Comparison of ENCODE assay signal across 1 cellular context in the genomic region with DNA sequence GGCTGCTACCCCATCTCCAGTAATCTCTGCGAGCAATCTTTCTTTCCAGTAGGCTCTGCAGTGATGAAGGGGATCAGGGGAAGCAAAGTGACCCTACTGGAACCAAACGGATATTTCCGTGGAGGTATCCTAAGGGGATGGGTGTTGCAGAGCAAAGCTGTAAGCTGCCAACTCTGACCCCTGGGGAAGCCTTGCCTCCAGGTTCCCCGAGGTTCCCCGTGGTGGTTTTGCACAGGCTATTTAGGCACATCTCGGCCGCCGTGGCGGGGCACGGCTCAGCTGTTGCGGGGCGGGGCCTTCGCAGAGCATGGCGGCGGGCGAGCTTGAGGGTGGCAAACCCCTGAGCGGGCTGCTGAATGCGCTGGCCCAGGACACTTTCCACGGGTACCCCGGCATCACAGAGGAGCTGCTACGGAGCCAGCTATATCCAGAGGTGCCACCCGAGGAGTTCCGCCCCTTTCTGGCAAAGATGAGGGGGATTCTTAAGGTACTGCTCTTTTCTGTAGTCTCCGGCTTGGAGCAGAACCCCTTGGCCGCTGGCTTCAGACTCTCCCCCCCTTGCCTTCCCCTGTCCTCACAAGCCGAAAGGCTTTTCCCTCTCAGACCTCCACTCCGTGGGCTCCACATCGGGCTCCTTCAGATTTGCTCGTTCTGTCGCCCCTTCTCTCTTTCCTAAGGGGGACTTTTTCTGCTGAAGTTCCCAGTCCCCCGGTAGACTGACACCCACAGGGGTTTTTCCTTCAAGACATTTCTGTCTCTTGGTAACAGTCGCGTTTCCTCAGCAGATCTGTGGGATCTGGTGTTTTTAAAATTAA.
TF ChIP-seq lines count a peak whose summit lies in the region.

A gene (plus strand): TSS at position 303 of the 815 bp plus-strand sequence. CDS start 5 bp downstream, at position 308.

TF ChIP-seq in HepG2, 621 proteins besides CTCF, POLR2A, EP300 and RAD21 (continued from another document and continues in another):
- TF ChIP-seq, protein P1, sequence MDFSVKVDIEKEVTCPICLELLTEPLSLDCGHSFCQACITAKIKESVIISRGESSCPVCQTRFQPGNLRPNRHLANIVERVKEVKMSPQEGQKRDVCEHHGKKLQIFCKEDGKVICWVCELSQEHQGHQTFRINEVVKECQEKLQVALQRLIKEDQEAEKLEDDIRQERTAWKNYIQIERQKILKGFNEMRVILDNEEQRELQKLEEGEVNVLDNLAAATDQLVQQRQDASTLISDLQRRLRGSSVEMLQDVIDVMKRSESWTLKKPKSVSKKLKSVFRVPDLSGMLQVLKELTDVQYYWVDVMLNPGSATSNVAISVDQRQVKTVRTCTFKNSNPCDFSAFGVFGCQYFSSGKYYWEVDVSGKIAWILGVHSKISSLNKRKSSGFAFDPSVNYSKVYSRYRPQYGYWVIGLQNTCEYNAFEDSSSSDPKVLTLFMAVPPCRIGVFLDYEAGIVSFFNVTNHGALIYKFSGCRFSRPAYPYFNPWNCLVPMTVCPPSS (IDR thresholded peaks at IDR 0.05) = no peak
- peak; percentile 97 for TF ChIP-seq POGZ (CRISPR knock-in tag; IDR thresholded peaks at IDR 0.05)
- no peak for TF ChIP-seq NCOA1 (CRISPR knock-in tag; IDR thresholded peaks at IDR 0.05)
- peak; percentile 97 for TF ChIP-seq POLR2G (IDR thresholded peaks at IDR 0.05; ENCODE audit: low read depth, low read length)
- peak; percentile 73; the same call in 1 of the 2 replicates for TF ChIP-seq ARHGAP35 (CRISPR knock-in tag; IDR thresholded peaks at IDR 0.05; ENCODE audit: borderline replicate concordance)
- TF ChIP-seq, protein P2, sequence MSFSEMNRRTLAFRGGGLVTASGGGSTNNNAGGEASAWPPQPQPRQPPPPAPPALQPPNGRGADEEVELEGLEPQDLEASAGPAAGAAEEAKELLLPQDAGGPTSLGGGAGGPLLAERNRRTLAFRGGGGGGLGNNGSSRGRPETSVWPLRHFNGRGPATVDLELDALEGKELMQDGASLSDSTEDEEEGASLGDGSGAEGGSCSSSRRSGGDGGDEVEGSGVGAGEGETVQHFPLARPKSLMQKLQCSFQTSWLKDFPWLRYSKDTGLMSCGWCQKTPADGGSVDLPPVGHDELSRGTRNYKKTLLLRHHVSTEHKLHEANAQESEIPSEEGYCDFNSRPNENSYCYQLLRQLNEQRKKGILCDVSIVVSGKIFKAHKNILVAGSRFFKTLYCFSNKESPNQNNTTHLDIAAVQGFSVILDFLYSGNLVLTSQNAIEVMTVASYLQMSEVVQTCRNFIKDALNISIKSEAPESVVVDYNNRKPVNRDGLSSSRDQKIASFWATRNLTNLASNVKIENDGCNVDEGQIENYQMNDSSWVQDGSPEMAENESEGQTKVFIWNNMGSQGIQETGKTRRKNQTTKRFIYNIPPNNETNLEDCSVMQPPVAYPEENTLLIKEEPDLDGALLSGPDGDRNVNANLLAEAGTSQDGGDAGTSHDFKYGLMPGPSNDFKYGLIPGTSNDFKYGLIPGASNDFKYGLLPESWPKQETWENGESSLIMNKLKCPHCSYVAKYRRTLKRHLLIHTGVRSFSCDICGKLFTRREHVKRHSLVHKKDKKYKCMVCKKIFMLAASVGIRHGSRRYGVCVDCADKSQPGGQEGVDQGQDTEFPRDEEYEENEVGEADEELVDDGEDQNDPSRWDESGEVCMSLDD (CRISPR knock-in tag; IDR thresholded peaks at IDR 0.05; ENCODE audit: borderline replicate concordance) = no peak
- no peak for TF ChIP-seq CREB1 (IDR thresholded peaks at IDR 0.05)
- TF ChIP-seq CREB1 (CRISPR knock-in tag; IDR thresholded peaks at IDR 0.05) = no peak; the same call in 1 of the 2 replicates
- TF ChIP-seq, protein P3, sequence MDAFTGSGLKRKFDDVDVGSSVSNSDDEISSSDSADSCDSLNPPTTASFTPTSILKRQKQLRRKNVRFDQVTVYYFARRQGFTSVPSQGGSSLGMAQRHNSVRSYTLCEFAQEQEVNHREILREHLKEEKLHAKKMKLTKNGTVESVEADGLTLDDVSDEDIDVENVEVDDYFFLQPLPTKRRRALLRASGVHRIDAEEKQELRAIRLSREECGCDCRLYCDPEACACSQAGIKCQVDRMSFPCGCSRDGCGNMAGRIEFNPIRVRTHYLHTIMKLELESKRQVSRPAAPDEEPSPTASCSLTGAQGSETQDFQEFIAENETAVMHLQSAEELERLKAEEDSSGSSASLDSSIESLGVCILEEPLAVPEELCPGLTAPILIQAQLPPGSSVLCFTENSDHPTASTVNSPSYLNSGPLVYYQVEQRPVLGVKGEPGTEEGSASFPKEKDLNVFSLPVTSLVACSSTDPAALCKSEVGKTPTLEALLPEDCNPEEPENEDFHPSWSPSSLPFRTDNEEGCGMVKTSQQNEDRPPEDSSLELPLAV (CRISPR knock-in tag; conservative IDR thresholded peaks at IDR 0.05; ENCODE audit: low read depth) = no peak
- peak; percentile 90; the same call in 1 of the 2 replicates for TF ChIP-seq GLI4 (CRISPR knock-in tag; IDR thresholded peaks at IDR 0.05; ENCODE audit: borderline replicate concordance)
- peak; percentile 95; the same call in 1 of the 2 replicates for TF ChIP-seq ZNF788 (CRISPR knock-in tag; IDR thresholded peaks at IDR 0.05; ENCODE audit: borderline replicate concordance)
- TF ChIP-seq HNRNPL (IDR thresholded peaks at IDR 0.05; ENCODE audit: low read depth, low read length) = peak; percentile 81; the same call in 1 of the 2 replicates
- TF ChIP-seq RARA (CRISPR knock-in tag; IDR thresholded peaks at IDR 0.05) = peak; percentile 48; the same call in 1 of the 2 replicates
- TF ChIP-seq CCDC6 (CRISPR knock-in tag; IDR thresholded peaks at IDR 0.05) = peak; percentile 68; the same call in 1 of the 2 replicates
- TF ChIP-seq, protein P4, sequence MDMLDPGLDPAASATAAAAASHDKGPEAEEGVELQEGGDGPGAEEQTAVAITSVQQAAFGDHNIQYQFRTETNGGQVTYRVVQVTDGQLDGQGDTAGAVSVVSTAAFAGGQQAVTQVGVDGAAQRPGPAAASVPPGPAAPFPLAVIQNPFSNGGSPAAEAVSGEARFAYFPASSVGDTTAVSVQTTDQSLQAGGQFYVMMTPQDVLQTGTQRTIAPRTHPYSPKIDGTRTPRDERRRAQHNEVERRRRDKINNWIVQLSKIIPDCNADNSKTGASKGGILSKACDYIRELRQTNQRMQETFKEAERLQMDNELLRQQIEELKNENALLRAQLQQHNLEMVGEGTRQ (IDR thresholded peaks at IDR 0.05; ENCODE audit: low read depth, low read length) = no peak
- TF ChIP-seq, protein P4 (CRISPR knock-in tag; IDR thresholded peaks at IDR 0.05; ENCODE audit: borderline replicate concordance) = no peak
- no peak for TF ChIP-seq SP2 (CRISPR knock-in tag; IDR thresholded peaks at IDR 0.05)
- TF ChIP-seq ZNF570 (CRISPR knock-in tag; IDR thresholded peaks at IDR 0.05; ENCODE audit: borderline replicate concordance) = no peak
- TF ChIP-seq NR2C2 (CRISPR knock-in tag; IDR thresholded peaks at IDR 0.05; ENCODE audit: borderline replicate concordance) = peak; percentile 82
- 0 out of 2 replicates have a peak, but pooled peaks have one; percentile 38 for TF ChIP-seq ZNF143 (CRISPR knock-in tag; IDR thresholded peaks at IDR 0.05)
- 0 out of 2 replicates have a peak, but pooled peaks have one; percentile 28 for TF ChIP-seq NFYB (CRISPR knock-in tag; IDR thresholded peaks at IDR 0.05)
- TF ChIP-seq ZFP36L1 (CRISPR knock-in tag; IDR thresholded peaks at IDR 0.05) = no peak
- no peak for TF ChIP-seq EZH2 (conservative IDR thresholded peaks at IDR 0.05; ENCODE audit: low read depth, low read length)
- peak; percentile 77 for TF ChIP-seq ZNF776 (CRISPR knock-in tag; IDR thresholded peaks at IDR 0.05)
- TF ChIP-seq KDM2A (CRISPR knock-in tag; IDR thresholded peaks at IDR 0.05; ENCODE audit: borderline replicate concordance, low read depth) = peak; percentile 93
- TF ChIP-seq, protein P5, sequence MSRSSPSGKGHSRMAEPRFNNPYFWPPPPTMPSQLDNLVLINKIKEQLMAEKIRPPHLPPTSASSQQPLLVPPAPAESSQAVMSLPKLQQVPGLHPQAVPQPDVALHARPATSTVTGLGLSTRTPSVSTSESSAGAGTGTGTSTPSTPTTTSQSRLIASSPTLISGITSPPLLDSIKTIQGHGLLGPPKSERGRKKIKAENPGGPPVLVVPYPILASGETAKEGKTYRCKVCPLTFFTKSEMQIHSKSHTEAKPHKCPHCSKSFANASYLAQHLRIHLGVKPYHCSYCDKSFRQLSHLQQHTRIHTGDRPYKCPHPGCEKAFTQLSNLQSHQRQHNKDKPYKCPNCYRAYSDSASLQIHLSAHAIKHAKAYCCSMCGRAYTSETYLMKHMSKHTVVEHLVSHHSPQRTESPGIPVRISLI (CRISPR knock-in tag; IDR thresholded peaks at IDR 0.05; ENCODE audit: borderline replicate concordance) = peak; percentile 59; the same call in 1 of the 2 replicates
- peak; percentile 53; the same call in 1 of the 2 replicates for TF ChIP-seq SIX4 (CRISPR knock-in tag; IDR thresholded peaks at IDR 0.05)
- TF ChIP-seq MEIS2 (CRISPR knock-in tag; IDR thresholded peaks at IDR 0.05) = peak; percentile 83; the same call in 1 of the 2 replicates
- peak; percentile 66; the same call in 1 of the 2 replicates for TF ChIP-seq ZNF337 (CRISPR knock-in tag; IDR thresholded peaks at IDR 0.05; ENCODE audit: borderline replicate concordance, low read depth)
- TF ChIP-seq NFE2 (CRISPR knock-in tag; IDR thresholded peaks at IDR 0.05) = no peak; the same call in 1 of the 2 replicates
- no peak for TF ChIP-seq GABPA (IDR thresholded peaks at IDR 0.05; ENCODE audit: low read depth, low read length)
- TF ChIP-seq GABPA (CRISPR knock-in tag; IDR thresholded peaks at IDR 0.05; ENCODE audit: low read depth) = peak; percentile 19; the same call in 1 of the 2 replicates
- TF ChIP-seq SRSF4 (IDR thresholded peaks at IDR 0.05; ENCODE audit: low read depth, low read length, poor library complexity, severe bottlenecking) = no peak
- TF ChIP-seq, protein P6, sequence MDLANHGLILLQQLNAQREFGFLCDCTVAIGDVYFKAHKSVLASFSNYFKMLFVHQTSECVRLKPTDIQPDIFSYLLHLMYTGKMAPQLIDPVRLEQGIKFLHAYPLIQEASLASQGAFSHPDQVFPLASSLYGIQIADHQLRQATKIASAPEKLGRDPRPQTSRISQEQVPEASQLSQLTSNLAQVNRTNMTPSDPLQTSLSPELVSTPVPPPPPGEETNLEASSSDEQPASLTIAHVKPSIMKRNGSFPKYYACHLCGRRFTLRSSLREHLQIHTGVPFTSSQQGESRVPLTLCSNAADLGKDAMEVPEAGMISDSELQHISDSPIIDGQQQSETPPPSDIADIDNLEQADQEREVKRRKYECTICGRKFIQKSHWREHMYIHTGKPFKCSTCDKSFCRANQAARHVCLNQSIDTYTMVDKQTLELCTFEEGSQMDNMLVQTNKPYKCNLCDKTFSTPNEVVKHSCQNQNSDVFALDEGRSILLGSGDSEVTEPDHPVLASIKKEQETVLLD (CRISPR knock-in tag; IDR thresholded peaks at IDR 0.05; ENCODE audit: low read depth) = no peak
- no peak for TF ChIP-seq KLF11 (CRISPR knock-in tag; IDR thresholded peaks at IDR 0.05)
- TF ChIP-seq JUN (CRISPR knock-in tag; IDR thresholded peaks at IDR 0.05) = no peak
- peak; percentile 92; the same call in 1 of the 2 replicates for TF ChIP-seq CBX5 (CRISPR knock-in tag; IDR thresholded peaks at IDR 0.05; ENCODE audit: borderline replicate concordance)
- TF ChIP-seq ATAD3A (CRISPR knock-in tag; IDR thresholded peaks at IDR 0.05) = no peak
- TF ChIP-seq SKI (IDR thresholded peaks at IDR 0.05; ENCODE audit: partially characterized antibody) = no peak
- peak; percentile 85 for TF ChIP-seq ZNF547 (CRISPR knock-in tag; IDR thresholded peaks at IDR 0.05)
- TF ChIP-seq, protein P7, sequence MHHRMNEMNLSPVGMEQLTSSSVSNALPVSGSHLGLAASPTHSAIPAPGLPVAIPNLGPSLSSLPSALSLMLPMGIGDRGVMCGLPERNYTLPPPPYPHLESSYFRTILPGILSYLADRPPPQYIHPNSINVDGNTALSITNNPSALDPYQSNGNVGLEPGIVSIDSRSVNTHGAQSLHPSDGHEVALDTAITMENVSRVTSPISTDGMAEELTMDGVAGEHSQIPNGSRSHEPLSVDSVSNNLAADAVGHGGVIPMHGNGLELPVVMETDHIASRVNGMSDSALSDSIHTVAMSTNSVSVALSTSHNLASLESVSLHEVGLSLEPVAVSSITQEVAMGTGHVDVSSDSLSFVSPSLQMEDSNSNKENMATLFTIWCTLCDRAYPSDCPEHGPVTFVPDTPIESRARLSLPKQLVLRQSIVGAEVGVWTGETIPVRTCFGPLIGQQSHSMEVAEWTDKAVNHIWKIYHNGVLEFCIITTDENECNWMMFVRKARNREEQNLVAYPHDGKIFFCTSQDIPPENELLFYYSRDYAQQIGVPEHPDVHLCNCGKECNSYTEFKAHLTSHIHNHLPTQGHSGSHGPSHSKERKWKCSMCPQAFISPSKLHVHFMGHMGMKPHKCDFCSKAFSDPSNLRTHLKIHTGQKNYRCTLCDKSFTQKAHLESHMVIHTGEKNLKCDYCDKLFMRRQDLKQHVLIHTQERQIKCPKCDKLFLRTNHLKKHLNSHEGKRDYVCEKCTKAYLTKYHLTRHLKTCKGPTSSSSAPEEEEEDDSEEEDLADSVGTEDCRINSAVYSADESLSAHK (CRISPR knock-in tag; IDR thresholded peaks at IDR 0.05; ENCODE audit: borderline replicate concordance) = no peak
- no peak for TF ChIP-seq THYN1 (CRISPR knock-in tag; IDR thresholded peaks at IDR 0.05; ENCODE audit: borderline replicate concordance, low read depth)
- TF ChIP-seq ZFP36 (IDR thresholded peaks at IDR 0.05; ENCODE audit: borderline replicate concordance, low read depth, low read length, partially characterized antibody) = no peak
- peak; percentile 85; the same call in 1 of the 2 replicates for TF ChIP-seq ZNF598 (CRISPR knock-in tag; IDR thresholded peaks at IDR 0.05; ENCODE audit: borderline replicate concordance)
- TF ChIP-seq, protein P8, sequence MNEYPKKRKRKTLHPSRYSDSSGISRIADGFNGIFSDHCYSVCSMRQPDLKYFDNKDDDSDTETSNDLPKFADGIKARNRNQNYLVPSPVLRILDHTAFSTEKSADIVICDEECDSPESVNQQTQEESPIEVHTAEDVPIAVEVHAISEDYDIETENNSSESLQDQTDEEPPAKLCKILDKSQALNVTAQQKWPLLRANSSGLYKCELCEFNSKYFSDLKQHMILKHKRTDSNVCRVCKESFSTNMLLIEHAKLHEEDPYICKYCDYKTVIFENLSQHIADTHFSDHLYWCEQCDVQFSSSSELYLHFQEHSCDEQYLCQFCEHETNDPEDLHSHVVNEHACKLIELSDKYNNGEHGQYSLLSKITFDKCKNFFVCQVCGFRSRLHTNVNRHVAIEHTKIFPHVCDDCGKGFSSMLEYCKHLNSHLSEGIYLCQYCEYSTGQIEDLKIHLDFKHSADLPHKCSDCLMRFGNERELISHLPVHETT (CRISPR knock-in tag; conservative IDR thresholded peaks at IDR 0.05) = no peak; the same call in 1 of the 2 replicates
- TF ChIP-seq NCOR1 (IDR thresholded peaks at IDR 0.05; ENCODE audit: borderline replicate concordance, low read length) = no peak
